In the genomic region with DNA sequence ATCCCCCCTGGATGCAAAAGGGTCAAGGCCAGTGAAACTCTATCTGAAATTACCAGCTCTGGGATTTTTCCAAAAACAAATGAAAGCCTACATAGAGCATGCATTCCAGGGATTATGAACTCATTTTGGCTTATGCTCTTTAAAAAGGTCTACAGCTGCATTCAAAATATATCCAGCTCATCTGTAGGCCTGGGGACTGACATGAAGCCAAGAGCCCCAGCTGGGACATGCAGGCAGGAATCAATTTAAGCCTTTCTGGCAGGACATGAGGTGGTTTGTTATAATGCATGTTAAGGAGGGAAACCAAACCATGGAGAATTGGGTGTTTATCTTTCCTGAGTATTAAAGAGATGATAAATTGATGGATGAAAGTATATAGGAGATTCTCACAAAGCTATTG, we compare ENCODE assay signal across 16 cellular contexts.
"Had no signal": no experiment of that assay in that cellular context is flagged by ENCODE, and none has a peak within 500 bp of the region (broad histone marks: within the 10 kb centered on the region; RNA-seq: fewer than 3 reads in every experiment).

No MANE protein-coding gene starts in this region.

- H3K27ac Mint-ChIP-seq: activated CD8-positive, alpha-beta T cell treated with anti-CD3 and anti-CD28 coated beads, Interleukin-2, amount 10 ng/mL, durations not matched to agents 7 days and 5 days; activated T-helper 1 cell treated with anti-CD3 and anti-CD28 coated beads, Interleukin-12 subunit alpha, Interleukin-12 subunit beta, Interleukin-2, Interleukin-4 antibody, amounts not matched to agents 30 ng/mL and 10 ng/mL and 1 ng/mL, durations not matched to agents 14 hours and 24 hours and 36 hours; immature natural killer cell; naive B cell; WTC11 had no signal

- H3K9me3 Mint-ChIP-seq: activated T-helper 1 cell treated with anti-CD3 and anti-CD28 coated beads, Interleukin-12 subunit alpha, Interleukin-12 subunit beta, Interleukin-2, Interleukin-4 antibody, amounts not matched to agents 30 ng/mL and 10 ng/mL and 1 ng/mL, durations not matched to agents 14 hours and 24 hours and 36 hours had no signal

- H3K9me3 ChIP-seq: ascending aorta, right atrium auricular region, thyroid gland, uterus had no signal

- H3K27ac ChIP-seq: ascending aorta, coronary artery, right atrium auricular region, skin epidermis, thyroid gland, uterus had no signal

- ATAC-seq: activated CD8-positive, alpha-beta T cell treated with anti-CD3 and anti-CD28 coated beads, Interleukin-2, amount 10 ng/mL, durations not matched to agents 7 days and 5 days; WTC11 had no signal

- H3K4me1 Mint-ChIP-seq: immature natural killer cell, naive B cell, WTC11 had no signal

- H3K27me3 Mint-ChIP-seq: naive B cell had no signal

- H3K36me3 ChIP-seq: ascending aorta, right atrium auricular region, thyroid gland, uterus had no signal

- H3K4me1 ChIP-seq: ascending aorta, right atrium auricular region, thyroid gland, uterus had no signal

- H3K27me3 ChIP-seq: ascending aorta, right atrium auricular region, thyroid gland, uterus had no signal

- DNase-seq: activated CD4-positive, alpha-beta T cell treated with anti-CD3 and anti-CD28 coated beads for 48 hours; activated CD8-positive, alpha-beta T cell treated with anti-CD3 and anti-CD28 coated beads, Interleukin-2, amount 10 ng/mL, durations not matched to agents 7 days and 5 days; activated naive CD4-positive, alpha-beta T cell; central memory CD4-positive, alpha-beta T cell; effector CD8-positive, alpha-beta T cell; immature natural killer cell; naive B cell; thyroid gland; uterus had no signal

- H3K36me3 Mint-ChIP-seq: immature natural killer cell, naive B cell, WTC11 had no signal

- H3K4me3 ChIP-seq: ascending aorta, coronary artery, lung, right atrium auricular region, skin epidermis, thyroid gland, uterus had no signal

- H3K4me3 Mint-ChIP-seq: activated CD8-positive, alpha-beta T cell treated with anti-CD3 and anti-CD28 coated beads, Interleukin-2, amount 10 ng/mL, durations not matched to agents 7 days and 5 days; activated T-helper 1 cell treated with anti-CD3 and anti-CD28 coated beads, Interleukin-12 subunit alpha, Interleukin-12 subunit beta, Interleukin-2, Interleukin-4 antibody, amounts not matched to agents 30 ng/mL and 10 ng/mL and 1 ng/mL, durations not matched to agents 14 hours and 24 hours and 36 hours; immature natural killer cell; naive B cell; WTC11 had no signal
